11 cellular contexts compared by ENCODE assay signal in the genomic region with DNA sequence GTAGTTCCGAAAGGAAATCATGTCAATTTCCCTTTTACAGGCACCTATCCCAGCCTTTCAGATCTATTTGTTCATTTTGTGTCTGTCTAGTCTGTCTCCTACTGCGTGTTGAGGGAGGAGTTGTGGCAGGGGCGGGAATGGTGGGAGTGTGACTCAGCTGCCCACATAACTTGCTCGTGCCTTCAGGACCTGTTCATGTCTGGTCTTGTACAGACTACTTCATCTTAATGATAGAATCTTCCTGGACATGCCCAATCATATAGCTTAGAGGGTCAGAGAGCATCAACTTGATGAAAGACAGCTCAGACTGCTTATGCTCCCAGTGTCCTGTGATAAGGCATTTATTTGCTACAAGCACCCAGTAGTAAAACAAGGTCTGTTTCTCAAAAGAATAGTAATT.
DNase-seq lines count a peak whose midpoint lies in the region; ATAC-seq lines count a peak whose summit lies in the region.
"Had no signal": no experiment of that assay in that cellular context is flagged by ENCODE, and none has a peak within 500 bp of the region (broad histone marks: within the 10 kb centered on the region; RNA-seq: fewer than 3 reads in every experiment).

No MANE protein-coding gene starts in this region.

- H4K8ac ChIP-seq in trophoblast cell (ENCODE audit: low read depth, low read length) = no peak overlapping the region

- H3K9me2 ChIP-seq in GM23248 (ENCODE audit: insufficient read depth) = no peaks in the 10 kb centered on the region

- H4K91ac ChIP-seq in trophoblast cell (ENCODE audit: low read depth, low read length) = peak overlapping the region; percentile 71

- no peaks in the 10 kb centered on the region for H4K20me1 ChIP-seq in GM23248 (ENCODE audit: insufficient read depth)

- H3K4me3 ChIP-seq in GM23248 = no peak overlapping the region
- H3K4me3 ChIP-seq in trophoblast cell (ENCODE audit: low read depth, low read length) = no peak overlapping the region
- H3K4me3 ChIP-seq in H7 (ENCODE audit: insufficient read depth, low read depth, low read length) = no peak overlapping the region

- H3K23ac ChIP-seq in trophoblast cell (ENCODE audit: low read length) = no peak overlapping the region

- 33 to 34% methylated on average over 4 of the region's 4 CpGs for WGBS in GM23248 (ENCODE audit: low coverage in 1 of 2, low lambda C conversion rate in 2 of 2, missing lambda C conversion rate in 2 of 2), 2 experiments
- WGBS in trophoblast cell (ENCODE audit: extremely low coverage, insufficient coverage, insufficient read length) = no CpG with 5 or more reads among the region's 4 CpGs

- H3K9me3 ChIP-seq in GM23248 (ENCODE audit: low read depth) = no peaks in the 10 kb centered on the region
- H3K9me3 ChIP-seq in trophoblast cell (ENCODE audit: insufficient read depth, low read depth, low read length) = no peaks in the 10 kb centered on the region

- in situ Hi-C loops in GM23248 (cut with MboI) = no loop called here

- H2BK12ac ChIP-seq in trophoblast cell (ENCODE audit: low read length) = no peak overlapping the region

- H3K14ac ChIP-seq in trophoblast cell (ENCODE audit: low read length) = no peak overlapping the region

- H3K9ac ChIP-seq in GM23248 = no peak overlapping the region
- no peak overlapping the region for H3K9ac ChIP-seq in trophoblast cell (ENCODE audit: low read length)

- no peak overlapping the region for H2AK5ac ChIP-seq in trophoblast cell (ENCODE audit: low read length)

- H3K36me3 ChIP-seq in GM23248 (ENCODE audit: low read depth) (no peaks in the 10 kb centered on the region), trophoblast cell (ENCODE audit: control insufficient read depth in 1 of 2, insufficient read depth in 2 of 2, low read length in 2 of 2) (no peaks in the 10 kb centered on the region), H7 (replicated peaks; ENCODE audit: control insufficient read depth, insufficient read depth, low read length) (no peaks in the 10 kb centered on the region)

- H3K79me1 ChIP-seq in trophoblast cell (ENCODE audit: low read length) = peaks cover 10% of the 10 kb centered on the region

- H3K4ac ChIP-seq in trophoblast cell (ENCODE audit: low read depth, low read length) = no peak overlapping the region

- no peak overlapping the region for H3K18ac ChIP-seq in trophoblast cell (ENCODE audit: low read length)

- H3K27me3 ChIP-seq in GM23248 (replicated peaks; ENCODE audit: insufficient read depth) = no peaks in the 10 kb centered on the region
- H3K27me3 ChIP-seq in trophoblast cell (ENCODE audit: insufficient read depth, low read length) = no peaks in the 10 kb centered on the region
- H3K27me3 ChIP-seq in H7 (ENCODE audit: control insufficient read depth, insufficient read depth, low read length) = no peaks in the 10 kb centered on the region

- peak; percentile 80 for DNase-seq in GM23248
- peak; percentile 21 for DNase-seq in SK-N-DZ (ENCODE audit: low spot score)
- peak; percentile 95 for DNase-seq in epithelial cell of prostate (ENCODE audit: low read depth, low spot score)
- DNase-seq in trophoblast cell = peak; percentile 89 to 90
- DNase-seq in NCI-H1092 treated with DMSO at 0.1 percent for 48 hours (lab: John Stamatoyannopoulos, UW) = no peak
- DNase-seq in H7 = no peak
- no peak for DNase-seq in NCI-H146 treated with DMSO at 0.1 percent for 48 hours (lab: John Stamatoyannopoulos, UW; ENCODE audit: unreplicated experiment)
- DNase-seq: activated CD8-positive, alpha-beta memory T cell treated with anti-CD3 and anti-CD28 coated beads, Interleukin-2, amount 50 U/mL, for 4 hours; CD4-positive, CD25-positive, alpha-beta regulatory T cell; effector memory CD4-positive, alpha-beta T cell had no signal

- ATAC-seq in HG03039 (IDR thresholded peaks at IDR 0.05; ENCODE audit: unreplicated experiment) = no peak

- peak overlapping the region; percentile 27 for H3K27ac ChIP-seq in GM23248
- H3K27ac ChIP-seq in epithelial cell of prostate = peak overlapping the region; percentile 86
- peak overlapping the region; percentile 77 for H3K27ac ChIP-seq in trophoblast cell (ENCODE audit: low read depth, low read length)

- H2AFZ ChIP-seq in GM23248 (peak overlapping the region; percentile 74), trophoblast cell (ENCODE audit: insufficient read depth, low read length, poor library complexity) (no peak overlapping the region)

- H3K79me2 ChIP-seq in GM23248 (ENCODE audit: insufficient read depth) (no peaks in the 10 kb centered on the region), trophoblast cell (ENCODE audit: control insufficient read depth, insufficient read depth, low read length, poor library complexity) (no peaks in the 10 kb centered on the region)

- H3K4me1 ChIP-seq in GM23248 (ENCODE audit: insufficient read depth) (peaks cover 29% of the 10 kb centered on the region), trophoblast cell (ENCODE audit: control insufficient read depth in 1 of 2, insufficient read depth in 2 of 2, low read length in 2 of 2) (peaks cover 5 to 13% of the 10 kb centered on the region in 2 experiments)

- peaks cover 15% of the 10 kb centered on the region for H3F3A ChIP-seq in GM23248 (ENCODE audit: insufficient read depth)

- H2BK5ac ChIP-seq in trophoblast cell (ENCODE audit: low read depth, low read length, poor library complexity) = peak overlapping the region; percentile 34

- no peak overlapping the region for H4K12ac ChIP-seq in trophoblast cell (ENCODE audit: low read depth, low read length)

- no peak overlapping the region for H2BK120ac ChIP-seq in trophoblast cell (ENCODE audit: insufficient read depth, low read length, poor library complexity)

- H3K4me2 ChIP-seq in GM23248 (ENCODE audit: unreplicated experiment) (peak overlapping the region; percentile 35), trophoblast cell (ENCODE audit: low read length) (no peak overlapping the region)

Comparison
In these comparisons a context has a peak if more than half of its experiments do, and no peak if none do; other contexts are left out.
1. DNase-seq: peak in GM23248 (single experiment), SK-N-DZ (single experiment), epithelial cell of prostate (single experiment) and trophoblast cell (2 of 2); none in NCI-H1092 treated with DMSO at 0.1 percent for 48 hours (single experiment), H7 (single experiment) and NCI-H146 treated with DMSO at 0.1 percent for 48 hours (single experiment).
2. H3K27ac ChIP-seq: peak in every context shown above with its lines; median percentile 86 in epithelial cell of prostate; 77 in trophoblast cell; 27 in GM23248.